ENCODE assay signal across 1 cellular context in genomic region chr2:31812051-31812798, GRCh38.
TF ChIP-seq lines count a peak whose summit lies in the region.

No MANE protein-coding gene starts in this region.

TF ChIP-seq in HepG2, 621 proteins besides CTCF, POLR2A, EP300 and RAD21 (continued from another document and continues in another):
- TF ChIP-seq PLSCR1 (CRISPR knock-in tag; IDR thresholded peaks at IDR 0.05; ENCODE audit: borderline replicate concordance) (no peak), DNMT1 (CRISPR knock-in tag; IDR thresholded peaks at IDR 0.05) (no peak), ATF7-NPFF (CRISPR knock-in tag; IDR thresholded peaks at IDR 0.05; ENCODE audit: low read depth) (no peak), CREB3 (CRISPR knock-in tag; IDR thresholded peaks at IDR 0.05) (no peak), JUN (CRISPR knock-in tag; IDR thresholded peaks at IDR 0.05) (peak; percentile 70; the same call in 1 of the 2 replicates), IKZF4 (CRISPR knock-in tag; IDR thresholded peaks at IDR 0.05; ENCODE audit: borderline replicate concordance, low read depth, not compliant biosample characterization) (no peak), ZNF800 (CRISPR knock-in tag; IDR thresholded peaks at IDR 0.05) (no peak), CCAR2 (optimal IDR thresholded peaks at IDR 0.05; ENCODE audit: low read depth, low read length) (no peak), TCF12 (IDR thresholded peaks at IDR 0.05) (no peak), TCF12 (CRISPR knock-in tag; IDR thresholded peaks at IDR 0.05) (no peak), ADNP (CRISPR knock-in tag; IDR thresholded peaks at IDR 0.05) (no peak), CBX5 (CRISPR knock-in tag; IDR thresholded peaks at IDR 0.05; ENCODE audit: borderline replicate concordance) (peak; percentile 96), ZNF18 (CRISPR knock-in tag; IDR thresholded peaks at IDR 0.05; ENCODE audit: insufficient replicate concordance) (no peak), FOXA1 (IDR thresholded peaks at IDR 0.05) (no peak; the same call in 1 of the 2 replicates), FOXA1 (CRISPR knock-in tag; IDR thresholded peaks at IDR 0.05) (peak; percentile 99), HDAC6 (IDR thresholded peaks at IDR 0.05; ENCODE audit: low read depth, low read length) (no peak), ZNF574 (CRISPR knock-in tag; IDR thresholded peaks at IDR 0.05) (no peak), ZNF274 (CRISPR knock-in tag; IDR thresholded peaks at IDR 0.05) (no peak), THYN1 (CRISPR knock-in tag; IDR thresholded peaks at IDR 0.05; ENCODE audit: borderline replicate concordance, low read depth) (no peak), ZNF362 (CRISPR knock-in tag; IDR thresholded peaks at IDR 0.05; ENCODE audit: borderline replicate concordance) (no peak; the same call in 1 of the 2 replicates), TAF1 (CRISPR knock-in tag; IDR thresholded peaks at IDR 0.05) (no peak), ZNF33B (CRISPR knock-in tag; IDR thresholded peaks at IDR 0.05) (no peak), USF2 (IDR thresholded peaks at IDR 0.05; ENCODE audit: low read depth, low read length) (no peak), USF2 (CRISPR knock-in tag; IDR thresholded peaks at IDR 0.05; ENCODE audit: borderline replicate concordance) (no peak), ZNF510 (CRISPR knock-in tag; IDR thresholded peaks at IDR 0.05; ENCODE audit: low read depth) (no peak), ZNF562 (CRISPR knock-in tag; IDR thresholded peaks at IDR 0.05; ENCODE audit: borderline replicate concordance) (no peak), ZNF720 (CRISPR knock-in tag; IDR thresholded peaks at IDR 0.05) (no peak), SRSF4 (IDR thresholded peaks at IDR 0.05; ENCODE audit: low read depth, low read length, poor library complexity, severe bottlenecking) (no peak), ZSCAN30 (CRISPR knock-in tag; IDR thresholded peaks at IDR 0.05) (no peak), ZC3H4 (CRISPR knock-in tag; IDR thresholded peaks at IDR 0.05; ENCODE audit: borderline replicate concordance) (no peak), RFX5 (IDR thresholded peaks at IDR 0.05; ENCODE audit: low read depth, low read length) (no peak), SRSF1 (optimal IDR thresholded peaks at IDR 0.05; ENCODE audit: low read depth, low read length) (no peak), HOXA5 (CRISPR knock-in tag; IDR thresholded peaks at IDR 0.05) (no peak), MYC (CRISPR knock-in tag; IDR thresholded peaks at IDR 0.05; ENCODE audit: borderline replicate concordance) (no peak), ZNF414 (CRISPR knock-in tag; IDR thresholded peaks at IDR 0.05) (no peak), ZNF850 (CRISPR knock-in tag; conservative IDR thresholded peaks at IDR 0.05) (no peak), CEBPZ (IDR thresholded peaks at IDR 0.05; ENCODE audit: low read length) (no peak), SIN3B (IDR thresholded peaks at IDR 0.05; ENCODE audit: low read length) (no peak), ZNF761 (CRISPR knock-in tag; conservative IDR thresholded peaks at IDR 0.05) (no peak), ZNF672 (CRISPR knock-in tag; IDR thresholded peaks at IDR 0.05) (no peak), NR2F2 (IDR thresholded peaks at IDR 0.05; ENCODE audit: borderline replicate concordance, low read depth) (no peak), ZUFSP (CRISPR knock-in tag; IDR thresholded peaks at IDR 0.05; ENCODE audit: borderline replicate concordance) (no peak), FUBP1 (CRISPR knock-in tag; IDR thresholded peaks at IDR 0.05; ENCODE audit: borderline replicate concordance) (no peak), MLX (CRISPR knock-in tag; IDR thresholded peaks at IDR 0.05) (no peak)
